8 cellular contexts compared by ENCODE assay signal in the genomic region with DNA sequence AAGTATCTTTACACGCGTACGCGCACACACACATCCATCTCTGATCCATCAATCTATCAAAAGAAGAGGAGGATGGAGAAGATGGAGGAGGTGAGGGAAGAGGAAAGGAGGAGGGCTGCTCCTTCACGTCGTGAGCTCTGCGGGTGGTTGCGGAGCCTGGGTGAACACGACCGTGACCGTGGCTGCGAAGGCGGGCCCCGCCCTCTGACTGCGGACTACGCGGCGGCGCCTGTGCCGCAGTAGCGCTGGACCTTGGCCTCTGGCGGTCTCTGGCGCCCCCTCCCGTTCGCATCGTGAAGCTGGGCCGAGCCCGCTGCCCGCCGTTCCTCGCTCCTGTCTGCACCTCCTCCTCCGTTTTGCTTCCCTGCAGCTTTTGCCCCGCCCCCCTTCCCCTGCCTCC. TPM values are rescaled to one million over a fixed set of nuclear protein-coding genes. Genes with fewer than 3 reads are reported as not detected.
DNase-seq lines count a peak whose midpoint lies in the region; ATAC-seq and TF ChIP-seq lines count a peak whose summit lies in the region.

No MANE protein-coding gene starts in this region.

- peak; percentile 91 for DNase-seq in Calu3
- DNase-seq in RWPE2 (ENCODE audit: low spot score), result peak; percentile 56
- DNase-seq in activated effector memory CD4-positive, alpha-beta T cell treated with anti-CD3 and anti-CD28 coated beads, Interleukin-2, amount 50 U/mL, for 16 hours, result peak; percentile 92
- peak; percentile 67 for DNase-seq in fibroblast of villous mesenchyme (ENCODE audit: low read depth)
- DNase-seq in neural crest cell (ENCODE audit: low read depth, low spot score), result peak; percentile 85
- DNase-seq in stomach, result peak; percentile 86

- H3K4me1 Mint-ChIP-seq in Calu3 (ENCODE audit: low read depth, unreplicated experiment) (no peaks in the 10 kb centered on the region), neural crest cell (no peaks in the 10 kb centered on the region)

- TF ChIP-seq POLR2A in stomach (IDR thresholded peaks at IDR 0.05), result no peak

- H3K27ac ChIP-seq in KOPT-K1 (ENCODE audit: low read depth, low read length, poor library complexity, severe bottlenecking) (peak overlapping the region; percentile 55), RWPE2 (ENCODE audit: poor library complexity, severe bottlenecking) (peak overlapping the region; percentile 35), stomach (peak overlapping the region in 2 of 5 donors; percentile 46 to 49)

- H3K36me3 ChIP-seq in KOPT-K1 (ENCODE audit: insufficient read depth, low read length) (no peaks in the 10 kb centered on the region), RWPE2 (ENCODE audit: low read depth) (no peaks in the 10 kb centered on the region), stomach (no peaks in the 10 kb centered on the region)

- intact Hi-C loops in Calu3 (cut with micrococcal nuclease; ENCODE audit: unreplicated experiment), result loop anchor here (1.0 kb wide), 1 partner anchor 330 kb away; the partner anchor contains the start of gene UBA1
- intact Hi-C loops in stomach (cut with DNase I; ENCODE audit: low total_unique reads), result loop anchor here (10.0 kb wide), 1 partner anchor 328 kb away; the partner anchor contains the start of gene UBA1

- TF ChIP-seq CTCF in Calu3 (IDR thresholded peaks at IDR 0.05; ENCODE audit: unreplicated experiment), result peak; percentile 74
- TF ChIP-seq CTCF in RWPE2 (IDR thresholded peaks at IDR 0.05; ENCODE audit: poor library complexity, severe bottlenecking), result peak; percentile 83
- peak; percentile 66 for TF ChIP-seq CTCF in fibroblast of villous mesenchyme (IDR thresholded peaks at IDR 0.05; ENCODE audit: insufficient read depth, low read depth, low read length)
- peak; percentile 85 for TF ChIP-seq CTCF in neural crest cell (conservative IDR thresholded peaks at IDR 0.05)
- TF ChIP-seq CTCF in stomach (IDR thresholded peaks at IDR 0.05), result peak in 5 of 7 experiments; percentile 41 to 78 (median 65)

- H3K36me3 Mint-ChIP-seq in Calu3 (ENCODE audit: insufficient read depth, unreplicated experiment) (peaks cover 10% of the 10 kb centered on the region), neural crest cell (ENCODE audit: low read depth) (no peaks in the 10 kb centered on the region)

- H3K27me3 ChIP-seq in RWPE2 (ENCODE audit: insufficient read depth, poor library complexity, severe bottlenecking), result no peaks in the 10 kb centered on the region
- H3K27me3 ChIP-seq in stomach, result no peaks in the 10 kb centered on the region

- no peak for TF ChIP-seq EP300 in stomach (IDR thresholded peaks at IDR 0.05)

- H3K4me3 ChIP-seq in RWPE2 (ENCODE audit: severe bottlenecking) (peak overlapping the region; percentile 36), fibroblast of villous mesenchyme (ENCODE audit: low read depth, low read length) (peak overlapping the region; percentile 61), stomach (peak overlapping the region; percentile 50 to 60 (median 56))

- H3K27me3 Mint-ChIP-seq in Calu3 (ENCODE audit: unreplicated experiment) (no peaks in the 10 kb centered on the region), neural crest cell (ENCODE audit: low read depth) (peaks cover 23% of the 10 kb centered on the region)

- 2 to 22% (median 15%) methylated on average over 5 to 33 of the region's 33 CpGs for WGBS in stomach, 5 donors

- peak; percentile 81 for ATAC-seq in GM21515 (IDR thresholded peaks at IDR 0.05; ENCODE audit: unreplicated experiment)
- ATAC-seq in RWPE2 (ENCODE audit: low read depth), result peak; percentile 98

- H3K27ac Mint-ChIP-seq in Calu3 (ENCODE audit: unreplicated experiment) (no peak overlapping the region), neural crest cell (ENCODE audit: unreplicated experiment) (no peak overlapping the region)

- no TSS peak for BruUV-seq in Calu3 (replicated peaks; lab: Mats Ljungman, UMichigan)

- H3K9me3 Mint-ChIP-seq in Calu3 (ENCODE audit: low read depth, unreplicated experiment) (no peaks in the 10 kb centered on the region), neural crest cell (no peaks in the 10 kb centered on the region)

- H3K9me3 ChIP-seq in KOPT-K1 (ENCODE audit: insufficient read depth, low read length, poor library complexity, severe bottlenecking) (no peaks in the 10 kb centered on the region), RWPE2 (ENCODE audit: severe bottlenecking) (no peaks in the 10 kb centered on the region), stomach (peaks cover 0 to 18% (median 8%) of the 10 kb centered on the region in 4 donors)

- peak overlapping the region; percentile 59 for H3K4me3 Mint-ChIP-seq in Calu3 (ENCODE audit: low read depth, unreplicated experiment)
- peak overlapping the region; percentile 76 for H3K4me3 Mint-ChIP-seq in neural crest cell

- CTCF ChIA-PET in Calu3 (lab: Charles Lee), result interaction anchor here (0.5 to 2.2 kb wide), 7 partner anchors 26 to 378 kb away, joined by 3 to 9 read pairs (median 5); partner anchors contain the start of genes NDUFB11 and RBM10

- H3K4me1 ChIP-seq in RWPE2 (ENCODE audit: insufficient read depth, poor library complexity, severe bottlenecking) (peaks cover 2% of the 10 kb centered on the region), stomach (peaks cover 0 to 5% (median 2%) of the 10 kb centered on the region in 4 donors)

RNA-seq across cellular contexts. Expression of gene ARAF, which starts 37.7 kb away (rescaled TPM):
- 79.2 and 84.4 TPM in 2 replicates for total RNA-seq in Calu3 (2022)
- total RNA-seq in fibroblast of villous mesenchyme, result 17.4 and 23.3 TPM in 2 replicates
- total RNA-seq in neural crest cell, result 55.7 and 56.3 TPM in 2 replicates
- total RNA-seq in stomach, result 100 to 1,000 TPM in 2 of 5 donors, 10 to 100 TPM in 3; 19.6 to 142 (median 47.8) TPM
- 10 to 100 TPM; 38.7 to 67.8 (median 49.9) TPM for polyA plus RNA-seq in stomach

RNA-seq across cellular contexts. Expression of gene ZNF41, which starts 40.3 kb away (rescaled TPM):
- total RNA-seq in Calu3 (2022), result 10.8 and 12.2 TPM in 2 replicates
- 7.7 and 12.5 TPM in 2 replicates for total RNA-seq in fibroblast of villous mesenchyme
- total RNA-seq in neural crest cell, result 7.1 and 7.8 TPM in 2 replicates
- total RNA-seq in stomach, result 10 to 100 TPM in 1 of 5 donors, 1 to 10 TPM in 4; 1.2 to 13.4 (median 6.4) TPM
- polyA plus RNA-seq in stomach, result 1 to 10 TPM; 1.8 to 3.7 (median 2.4) TPM

RNA-seq across cellular contexts. Expression of gene TIMP1, which starts 58.9 kb away (rescaled TPM):
- total RNA-seq in Calu3 (2022) (143 and 188 TPM in 2 replicates), fibroblast of villous mesenchyme (331 and 493 TPM in 2 replicates), neural crest cell (63.8 and 69.4 TPM in 2 replicates), stomach (100 to 1,000 TPM in 1 of 5 donors, 10 to 100 TPM in 4; 40.0 to 159 (median 93.3) TPM)
- polyA plus RNA-seq in stomach, result 100 to 1,000 TPM in 2 of 3 donors, 10 to 100 TPM in 1; 86.0 to 237 (median 103) TPM
